Comparison of ENCODE assay signal across 17 cellular contexts in the genomic region with DNA sequence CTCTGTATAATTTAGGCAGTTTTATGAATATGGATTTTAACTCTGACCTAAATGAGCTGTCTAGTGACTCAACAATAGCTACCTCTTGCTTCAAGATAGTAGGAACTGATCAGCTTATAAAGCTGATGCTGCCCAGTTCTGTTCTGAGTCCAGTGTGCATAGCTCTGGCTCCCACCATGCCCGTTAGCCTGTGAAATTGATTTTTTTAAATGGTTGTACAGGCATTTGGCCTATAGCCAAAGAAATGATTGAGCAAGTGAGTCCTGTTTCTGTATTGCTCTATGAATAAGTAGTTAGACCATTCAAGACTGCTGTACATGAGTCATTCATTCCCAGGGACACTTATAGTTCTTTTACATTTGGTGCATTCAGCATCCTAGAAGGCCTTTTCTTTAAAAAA. TPM values are rescaled to one million over a fixed set of nuclear protein-coding genes. Genes with fewer than 3 reads are reported as not detected.
DNase-seq lines count a peak whose midpoint lies in the region; ATAC-seq, FAIRE-seq and TF ChIP-seq lines count a peak whose summit lies in the region.
"Had no signal": no experiment of that assay in that cellular context is flagged by ENCODE, and none has a peak within 500 bp of the region (broad histone marks: within the 10 kb centered on the region; RNA-seq: fewer than 3 reads in every experiment).

No MANE protein-coding gene starts in this region.

- H2AFZ ChIP-seq in GM23248 (no peak overlapping the region), osteoblast (ENCODE audit: low read length) (no peak overlapping the region)

- DNase-seq in GM23248 (peak; percentile 79), RKO (ENCODE audit: low spot score) (peak; percentile 58), epithelial cell of prostate (ENCODE audit: low read depth, low spot score) (peak; percentile 44), osteoblast (ENCODE audit: insufficient read length, low spot score, missing footprints) (no peak), D721Med (ENCODE audit: insufficient read length, low spot score) (no peak), Kasumi-1 (lab: John Stamatoyannopoulos, UW) (no peak), colonic mucosa (no peak)
- DNase-seq: activated CD8-positive, alpha-beta memory T cell treated with anti-CD3 and anti-CD28 coated beads for 24 hours; C1 segment of cervical spinal cord; DMS79 treated with DMSO at 0.1 percent for 48 hours; stimulated activated naive CD4-positive, alpha-beta T cell treated with Interleukin-2 at 50 U/mL for 16 hours had no signal

- no peaks in the 10 kb centered on the region for H3K9me3 ChIP-seq in GM23248 (ENCODE audit: low read depth)
- H3K9me3 ChIP-seq in osteoblast (ENCODE audit: low read depth, low read length), result no peaks in the 10 kb centered on the region
- H3K9me3 ChIP-seq in colonic mucosa, result no peaks in the 10 kb centered on the region
- H3K9me3 ChIP-seq: gastroesophageal sphincter, neutrophil had no signal

- H3K4me2 ChIP-seq in GM23248 (ENCODE audit: unreplicated experiment) (peak overlapping the region; percentile 18), osteoblast (ENCODE audit: insufficient read depth, low read length) (peak overlapping the region; percentile 36)

- peaks cover 62% of the 10 kb centered on the region for H3K4me1 ChIP-seq in GM23248 (ENCODE audit: insufficient read depth)
- peaks cover 50% of the 10 kb centered on the region for H3K4me1 ChIP-seq in osteoblast (ENCODE audit: insufficient read depth, low read length)
- H3K4me1 ChIP-seq in colonic mucosa, result no peaks in the 10 kb centered on the region

- ATAC-seq in GM21360 (IDR thresholded peaks at IDR 0.05; ENCODE audit: unreplicated experiment), result no peak
- ATAC-seq: gastroesophageal sphincter had no signal

- intact Hi-C loops in colonic mucosa (cut with DNase I), result no loop called here

- no peak for TF ChIP-seq CTCF in osteoblast (IDR thresholded peaks at IDR 0.05; ENCODE audit: extremely low read depth, low read depth, low read length)
- no peak for TF ChIP-seq CTCF in D721Med (IDR thresholded peaks at IDR 0.05; ENCODE audit: insufficient read depth, missing control alignments)
- no peak for TF ChIP-seq CTCF in colonic mucosa (IDR thresholded peaks at IDR 0.05)

- peaks cover 61% of the 10 kb centered on the region for H3F3A ChIP-seq in GM23248 (ENCODE audit: insufficient read depth)

- in situ Hi-C loops in GM23248 (cut with MboI), result no loop called here

- 42 to 46% methylated on average over 1 of the region's 1 CpG for WGBS in GM23248 (ENCODE audit: low coverage in 1 of 2, low lambda C conversion rate in 2 of 2, missing lambda C conversion rate in 2 of 2), 2 experiments

- 0 out of 2 replicates have a peak, but pooled peaks cover 3% of the 10 kb centered on the region for H4K20me1 ChIP-seq in GM23248 (ENCODE audit: insufficient read depth)
- peaks cover 3% of the 10 kb centered on the region for H4K20me1 ChIP-seq in osteoblast (ENCODE audit: insufficient read depth, low read length)

- H3K9ac ChIP-seq in GM23248 (no peak overlapping the region), colonic mucosa (ENCODE audit: low read depth in 2 of 2, low read length in 2 of 2) (no peak overlapping the region)

- H3K36me3 ChIP-seq in GM23248 (ENCODE audit: low read depth) (no peaks in the 10 kb centered on the region), osteoblast (ENCODE audit: insufficient read depth, low read length) (no peaks in the 10 kb centered on the region), colonic mucosa (no peaks in the 10 kb centered on the region)
- H3K36me3 ChIP-seq: gastroesophageal sphincter, neutrophil had no signal

- H3K4me3 ChIP-seq in GM23248 (no peak overlapping the region), osteoblast (ENCODE audit: insufficient read depth, low read length) (no peak overlapping the region), colonic mucosa (no peak overlapping the region)
- H3K4me3 ChIP-seq: gastroesophageal sphincter, skin epidermis had no signal

- H3K27ac ChIP-seq in GM23248 (peak overlapping the region; percentile 24; the same call in 1 of the 2 replicates), epithelial cell of prostate (peak overlapping the region; percentile 4), osteoblast (ENCODE audit: low read depth, low read length) (peak overlapping the region; percentile 48), colonic mucosa (no peak overlapping the region)
- H3K27ac ChIP-seq: gastroesophageal sphincter, neutrophil, skin epidermis, VCaP had no signal

- H3K9me2 ChIP-seq in GM23248 (ENCODE audit: insufficient read depth), result no peaks in the 10 kb centered on the region

- H3K79me2 ChIP-seq in GM23248 (ENCODE audit: insufficient read depth) (peaks cover 89% of the 10 kb centered on the region), osteoblast (ENCODE audit: insufficient read depth, low read length) (peaks cover 56% of the 10 kb centered on the region)

- no peaks in the 10 kb centered on the region for H3K27me3 ChIP-seq in GM23248 (replicated peaks; ENCODE audit: insufficient read depth)
- H3K27me3 ChIP-seq in osteoblast (ENCODE audit: insufficient read depth, low read length), result no peaks in the 10 kb centered on the region
- no peaks in the 10 kb centered on the region for H3K27me3 ChIP-seq in colonic mucosa
- H3K27me3 ChIP-seq: gastroesophageal sphincter, neutrophil had no signal

- FAIRE-seq in D721Med (lab: Jason Lieb, UNC), result no peak
- FAIRE-seq: H54 had no signal

RNA-seq across cellular contexts. Expression of a gene that starts 36.4 kb away (rescaled TPM):
- 33.0 and 34.4 TPM in 2 replicates for total RNA-seq in GM23248 (2014; rRNA removed; shearing (Covaris generic))
- 6.5 and 7.2 TPM in 2 replicates for polyA plus RNA-seq in GM23248 (2016; fragmentation: Nextera tagmentation; extraction: Ambion mirVana)
- total RNA-seq in osteoblast, result 26.1 and 28.3 TPM in 2 replicates
- total RNA-seq in colonic mucosa, result 10 to 100 TPM in 1 of 2 donors, 1 to 10 TPM in 1; 5.6 to 31.3 TPM

Comparison
In these comparisons a context has a peak if more than half of its experiments do, and no peak if none do; other contexts are left out.
1. DNase-seq: peak in GM23248 (single experiment), RKO (single experiment) and epithelial cell of prostate (single experiment); none in osteoblast (single experiment), D721Med (single experiment), Kasumi-1 (0 of 2) and colonic mucosa (single experiment).